Comparison of ENCODE assay signal across 8 cellular contexts in genomic region chr16:9072806-9073341, GRCh38. TPM values are rescaled to one million over a fixed set of nuclear protein-coding genes. Genes with fewer than 3 reads are reported as not detected.
A peak's percentile ranks its signal among the peaks of the same experiment; 100 is the strongest.
DNase-seq lines count a peak whose midpoint lies in the region; ATAC-seq and TF ChIP-seq lines count a peak whose summit lies in the region.

No MANE protein-coding gene starts in this region.

- POLR2A ChIA-PET in OCI-LY7 (lab: Charles Lee): interaction anchor here (0.5 to 4.1 kb wide), 6 partner anchors 8 to 204 kb away, joined by 3 to 18 read pairs (median 6); partner anchors contain the start of genes CARHSP1 and HAPSTR1

- CTCF ChIA-PET in OCI-LY7 (lab: Charles Lee; ENCODE audit: unreplicated experiment): interaction anchor here (1.0 kb wide), 1 partner anchor 9 kb away, joined by 3 read pairs; no protein-coding TSS in a partner anchor

- H2AFZ ChIP-seq in GM23248 (peak overlapping the region; percentile 27; the same call in 1 of the 2 replicates), OCI-LY7 (ENCODE audit: low read length) (peak overlapping the region; percentile 98)

- H3K27ac ChIP-seq in GM23248 (peak overlapping the region; percentile 83), OCI-LY7 (ENCODE audit: low read depth, low read length, poor library complexity, severe bottlenecking) (peak overlapping the region; percentile 62), esophagus squamous epithelium (peak overlapping the region in 3 of 4 donors; percentile 18 to 36 (median 30))

- H3K9ac ChIP-seq in GM23248: peak overlapping the region; percentile 49

- H3K9me3 ChIP-seq in GM23248 (ENCODE audit: low read depth) (no peaks in the 10 kb centered on the region), OCI-LY7 (ENCODE audit: low read length) (no peaks in the 10 kb centered on the region), esophagus squamous epithelium (no peaks in the 10 kb centered on the region)

- H3K36me3 ChIP-seq in GM23248 (ENCODE audit: low read depth) (no peaks in the 10 kb centered on the region), OCI-LY7 (ENCODE audit: insufficient read depth, low read length) (no peaks in the 10 kb centered on the region), esophagus squamous epithelium (no peaks in the 10 kb centered on the region)

- TF ChIP-seq CTCF in OCI-LY7 (conservative IDR thresholded peaks at IDR 0.05; ENCODE audit: low read length): no peak
- no peak for TF ChIP-seq CTCF in esophagus squamous epithelium (IDR thresholded peaks at IDR 0.05)

- intact Hi-C loops in OCI-LY7 (cut with micrococcal nuclease; ENCODE audit: unreplicated experiment): no loop called here
- intact Hi-C loops in esophagus squamous epithelium (cut with DNase I): no loop called here

- H4K20me1 ChIP-seq in GM23248 (ENCODE audit: insufficient read depth): no peaks in the 10 kb centered on the region
- no peaks in the 10 kb centered on the region for H4K20me1 ChIP-seq in OCI-LY7 (ENCODE audit: insufficient read depth, low read length)

- BruUV-seq in OCI-LY7 (replicated peaks; lab: Mats Ljungman, UMichigan): no TSS peak

- H3K4me1 ChIP-seq in GM23248 (ENCODE audit: insufficient read depth) (peaks cover 40% of the 10 kb centered on the region), OCI-LY7 (ENCODE audit: insufficient read depth, low read length, poor library complexity, severe bottlenecking) (peaks cover 38% of the 10 kb centered on the region), esophagus squamous epithelium (peaks cover 0 to 14% (median 3%) of the 10 kb centered on the region in 3 donors)

- no peak for ATAC-seq in HG03097 (IDR thresholded peaks at IDR 0.05; ENCODE audit: low FRiP score, unreplicated experiment)

- peak overlapping the region; percentile 28; the same call in 1 of the 2 replicates for H3K4me3 ChIP-seq in GM23248
- peak overlapping the region; percentile 13 for H3K4me3 ChIP-seq in OCI-LY7 (ENCODE audit: low read depth, low read length, poor library complexity, severe bottlenecking)
- H3K4me3 ChIP-seq in esophagus squamous epithelium: no peak overlapping the region

- H3K79me2 ChIP-seq in GM23248 (ENCODE audit: insufficient read depth) (no peaks in the 10 kb centered on the region), OCI-LY7 (ENCODE audit: insufficient read depth, low read depth, low read length) (no peaks in the 10 kb centered on the region)

- in situ Hi-C loops in GM23248 (cut with MboI): no loop called here

- peaks cover 32% of the 10 kb centered on the region for H3F3A ChIP-seq in GM23248 (ENCODE audit: insufficient read depth)

- H3K27me3 ChIP-seq in GM23248 (replicated peaks; ENCODE audit: insufficient read depth) (no peaks in the 10 kb centered on the region), esophagus squamous epithelium (no peaks in the 10 kb centered on the region)

- 12 to 13% methylated on average over 6 of the region's 6 CpGs for WGBS in GM23248 (ENCODE audit: low coverage in 1 of 2, low lambda C conversion rate in 2 of 2, missing lambda C conversion rate in 2 of 2), 2 experiments
- WGBS in esophagus squamous epithelium, 2 donors: 10 to 17% methylated on average over 6 of the region's 6 CpGs

- DNase-seq in EH (ENCODE audit: low read depth) (peak; percentile 90), GM23248 (peak; percentile 95), OCI-LY7 (ENCODE audit: low spot score) (peak; percentile 71), esophagus squamous epithelium (lab: John Stamatoyannopoulos, UW) (no peak), GF-D8 (lab: John Stamatoyannopoulos, UW) (no peak), activated gamma-delta T cell treated with Interleukin-2 at 50 U/mL for 16 hours (no peak), hypothalamus (lab: John Stamatoyannopoulos, UW) (no peak)

- H3K4me2 ChIP-seq in GM23248 (ENCODE audit: unreplicated experiment): peak overlapping the region; percentile 56
- peak overlapping the region; percentile 52 for H3K4me2 ChIP-seq in OCI-LY7 (ENCODE audit: low read length)

- TF ChIP-seq POLR2A in esophagus squamous epithelium (IDR thresholded peaks at IDR 0.05): no peak

- no peaks in the 10 kb centered on the region for H3K9me2 ChIP-seq in GM23248 (ENCODE audit: insufficient read depth)
- no peaks in the 10 kb centered on the region for H3K9me2 ChIP-seq in OCI-LY7 (ENCODE audit: insufficient read depth, low read length)

RNA-seq across cellular contexts. Expression of gene HAPSTR1, which starts 18.6 kb away (rescaled TPM):
- 79.2 and 85.5 TPM in 2 replicates for total RNA-seq in GM23248 (2014; rRNA removed; shearing (Covaris generic))
- 11.7 and 12.0 TPM in 2 replicates for polyA plus RNA-seq in GM23248 (2016; fragmentation: Nextera tagmentation; extraction: Ambion mirVana)
- 50.9 and 51.5 TPM in 2 replicates for total RNA-seq in OCI-LY7 (2014; rRNA removed; shearing (Covaris generic))
- total RNA-seq in OCI-LY7 (2022): 71.5 and 77.9 TPM in 2 replicates
- total RNA-seq in esophagus squamous epithelium: 10 to 100 TPM; 37.8 to 59.8 (median 47.0) TPM

Comparison
In these comparisons a context has a peak if more than half of its experiments do, and no peak if none do; other contexts are left out.
1. DNase-seq: peak in EH (single experiment), GM23248 (single experiment) and OCI-LY7 (single experiment); none in esophagus squamous epithelium (single experiment), GF-D8 (single experiment), activated gamma-delta T cell treated with Interleukin-2 at 50 U/mL for 16 hours (single experiment) and hypothalamus (0 of 51).
2. H3K27ac ChIP-seq: peak in every context shown above with its lines; median percentile 83 in GM23248; 62 in OCI-LY7; 30 in esophagus squamous epithelium.
3. H3K4me3 ChIP-seq: peak in GM23248 (single experiment) and OCI-LY7 (single experiment); none in esophagus squamous epithelium (0 of 4).